In genomic region chr18:11561293-11561692, GRCh38 we compare ENCODE assay signal across 21 cellular contexts.
"Had no signal": no experiment of that assay in that cellular context is flagged by ENCODE, and none has a peak within 500 bp of the region (broad histone marks: within the 10 kb centered on the region; RNA-seq: fewer than 3 reads in every experiment).

No MANE protein-coding gene starts in this region.

- H3K4me1 ChIP-seq: gastroesophageal sphincter, pancreas, prostate gland, sigmoid colon, stomach, transverse colon had no signal

- ATAC-seq: esophagus mucosa; gastroesophageal sphincter; left lobe of liver; natural killer cell treated with Interleukin-12 subunit alpha and Interleukin-12 subunit beta and Interleukin-15 and Interleukin-18, amount 100 ng/mL, for 72 hours; pancreas had no signal

- H3K27me3 ChIP-seq: pancreas, sigmoid colon, transverse colon had no signal

- H3K4me3 ChIP-seq: dorsolateral prefrontal cortex, gastroesophageal sphincter, pancreas, prostate gland, sigmoid colon, skin epidermis, stomach, thoracic aorta, transverse colon had no signal

- DNase-seq: cortex of kidney; dorsolateral prefrontal cortex; effector CD8-positive, alpha-beta T cell; glutamatergic neuron; islet precursor cell; midbrain; occipital lobe; pancreas; sigmoid colon; stimulated activated CD4-positive, alpha-beta T cell treated with anti-CD3 and anti-CD28 coated beads, Interleukin-2, amount 100 ng/mL, for 24 hours; stimulated activated naive CD4-positive, alpha-beta T cell; stomach; substantia nigra; transverse colon had no signal

- H3K9me3 ChIP-seq: gastroesophageal sphincter, pancreas, prostate gland, sigmoid colon, stomach, thoracic aorta, transverse colon had no signal

- H3K27ac ChIP-seq: dorsolateral prefrontal cortex, gastroesophageal sphincter, pancreas, prostate gland, sigmoid colon, stomach, thoracic aorta, transverse colon had no signal

- H3K36me3 ChIP-seq: gastroesophageal sphincter, pancreas, prostate gland, sigmoid colon, stomach, thoracic aorta, transverse colon had no signal
